ENCODE assay signal across 26 cellular contexts in genomic region chr3:46466871-46467403, GRCh38. TPM values are rescaled to one million over a fixed set of nuclear protein-coding genes. Genes with fewer than 3 reads are reported as not detected.
"Had no signal": no experiment of that assay in that cellular context is flagged by ENCODE, and none has a peak within 500 bp of the region (broad histone marks: within the 10 kb centered on the region; RNA-seq: fewer than 3 reads in every experiment).

No MANE protein-coding gene starts in this region.

- FAIRE-seq: frontal cortex, keratinocyte, small intestine, TTC549 had no signal

- H3K4me1 ChIP-seq: colonic mucosa had no signal

- H3K36me3 ChIP-seq: brain microvascular endothelial cell, colonic mucosa, left lung, right lobe of liver had no signal

- H3K9me3 ChIP-seq: colonic mucosa, left lung, right lobe of liver had no signal

- H3K4me3 ChIP-seq: colonic mucosa, left lung, right lobe of liver had no signal

- H3K27me3 ChIP-seq: colonic mucosa, right lobe of liver had no signal

- H3K27ac ChIP-seq: brain microvascular endothelial cell, colonic mucosa, left lung, right lobe of liver had no signal

- DNase-seq: activated CD4-positive, alpha-beta T cell treated with anti-CD3 and anti-CD28 coated beads for 36 hours; activated CD4-positive, alpha-beta T cell treated with anti-CD3 and anti-CD28 coated beads, Interleukin-2, amount 50 U/mL, for 48 hours; activated effector memory CD4-positive, alpha-beta T cell treated with Interleukin-2 at 50 U/mL for 16 hours; activated naive CD4-positive, alpha-beta T cell treated with anti-CD3 and anti-CD28 coated beads, Interleukin-2, amount 50 U/mL, for 16 hours; activated T-cell treated with anti-CD3 and anti-CD28 coated beads, Interleukin-2, amount 50 U/mL, for 48 hours; brain microvascular endothelial cell; colonic mucosa; hypothalamus; left lung; nephron progenitor cell; occipital lobe; small intestine; stimulated activated CD4-positive, alpha-beta T cell treated with anti-CD3 and anti-CD28 coated beads, Interleukin-15, amount 100 ng/mL, for 24 hours; stimulated activated CD4-positive, alpha-beta T cell treated with anti-CD3 and anti-CD28 coated beads, Interleukin-4, amount 100 ng/mL, for 1 hour had no signal

- ATAC-seq: activated CD4-positive, alpha-beta T cell treated with anti-CD3 and anti-CD28 coated beads for 36 hours; left lung; right lobe of liver; stimulated activated effector memory CD8-positive, alpha-beta T cell treated with anti-CD3 and anti-CD28 coated beads, Interleukin-12 subunit alpha, Interleukin-12 subunit beta, amount 100 ng/mL, for 72 hours; WTC11 had no signal

RNA-seq across cellular contexts. Expression of gene LTF, which starts 2.2 kb away (rescaled TPM):
- total RNA-seq: activated CD4-positive, alpha-beta T cell treated with anti-CD3 and anti-CD28 coated beads for 36 hours had no signal
- polyA plus RNA-seq: keratinocyte had no signal

RNA-seq across cellular contexts. Expression of gene RTP3, which starts 30.8 kb away (rescaled TPM):
- total RNA-seq: activated CD4-positive, alpha-beta T cell treated with anti-CD3 and anti-CD28 coated beads for 36 hours; aorta; colonic mucosa; frontal cortex; left lung; lung microvascular endothelial cell; myocyte; occipital lobe; posterior vena cava; ureter; WTC11 had no signal
- polyA plus RNA-seq: aorta, esophagus, keratinocyte, small intestine had no signal

RNA-seq across cellular contexts. Expression of gene CCRL2, which starts 59.9 kb away (rescaled TPM):
- total RNA-seq: WTC11 had no signal
- polyA plus RNA-seq: keratinocyte had no signal
